21 cellular contexts compared by ENCODE assay signal in the genomic region with DNA sequence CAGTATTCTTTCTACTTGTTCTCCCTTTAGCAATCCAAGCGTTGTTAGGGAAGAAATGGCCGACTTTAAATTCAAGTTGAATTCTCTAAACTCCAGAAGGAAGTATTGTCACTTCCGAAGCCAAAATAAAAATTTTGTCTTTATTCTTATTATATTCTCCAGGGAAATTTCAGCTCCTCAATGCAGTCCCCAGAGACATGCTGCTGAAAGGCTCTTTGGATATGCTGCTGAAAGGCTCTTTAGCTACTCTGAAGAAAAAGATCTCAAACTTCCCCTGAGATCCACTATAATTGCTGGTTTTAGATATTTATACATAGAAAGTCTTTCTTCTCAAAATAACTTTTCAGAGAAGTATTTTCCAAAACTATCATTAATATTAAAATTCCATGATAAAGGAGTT.
DNase-seq lines count a peak whose midpoint lies in the region; ATAC-seq and TF ChIP-seq lines count a peak whose summit lies in the region.
"Had no signal": no experiment of that assay in that cellular context is flagged by ENCODE, and none has a peak within 500 bp of the region (broad histone marks: within the 10 kb centered on the region; RNA-seq: fewer than 3 reads in every experiment).

No MANE protein-coding gene starts in this region.

- peaks cover 2% of the 10 kb centered on the region for H3K9me3 ChIP-seq in DND-41 (ENCODE audit: insufficient read depth, low read length, severe bottlenecking)
- H3K9me3 ChIP-seq: esophagus muscularis mucosa, gastroesophageal sphincter, thoracic aorta had no signal

- H3K27ac Mint-ChIP-seq in T-cell = no peak overlapping the region
- no peak overlapping the region for H3K27ac Mint-ChIP-seq in natural killer cell treated with Interleukin-12 subunit alpha and Interleukin-12 subunit beta and Interleukin-15 and Interleukin-18, amount 100 ng/mL, for 72 hours
- H3K27ac Mint-ChIP-seq: activated CD4-positive, alpha-beta memory T cell treated with anti-CD3 and anti-CD28 coated beads for 36 hours; activated naive CD4-positive, alpha-beta T cell treated with anti-CD3 and anti-CD28 coated beads, Interleukin-2, amount 50 U/mL, for 72 hours; activated T-helper 1 cell treated with anti-CD3 and anti-CD28 coated beads, Interleukin-12 subunit alpha, Interleukin-12 subunit beta, Interleukin-2, Interleukin-4 antibody, amounts not matched to agents 30 ng/mL and 10 ng/mL and 1 ng/mL, durations not matched to agents 14 hours and 24 hours and 36 hours; stimulated activated memory B cell treated with anti-CD40 and anti-IgM and Interleukin-4, amounts not matched to agents 10 μg/mL and 1 μg/mL and 100 μg/mL, for 72 hours; T-helper 1 cell treated with Interleukin-12 subunit alpha and Interleukin-12 subunit beta and Interleukin-4 antibody, amounts not matched to agents 30 μg/mL and 1 μg/mL, for 36 hours had no signal

- no peaks in the 10 kb centered on the region for H3K9me3 Mint-ChIP-seq in activated T-cell treated with anti-CD3 and anti-CD28 coated beads, Interleukin-2, amount 50 U/mL, for 4 hours
- peaks cover 0 to 7% (median 4%) of the 10 kb centered on the region in 3 donors for H3K9me3 Mint-ChIP-seq in T-cell
- no peaks in the 10 kb centered on the region for H3K9me3 Mint-ChIP-seq in natural killer cell treated with Interleukin-12 subunit alpha and Interleukin-12 subunit beta and Interleukin-15 and Interleukin-18, amount 100 ng/mL, for 72 hours
- H3K9me3 Mint-ChIP-seq: stimulated activated memory B cell treated with anti-CD40 and anti-IgM and Interleukin-4, amounts not matched to agents 10 μg/mL and 1 μg/mL and 100 μg/mL, for 72 hours had no signal

- POLR2A ChIA-PET in T-cell (lab: Charles Lee) = no interaction called here

- peak overlapping the region; percentile 39; the same call in 1 of the 2 replicates for H3K9ac ChIP-seq in DND-41 (ENCODE audit: low read depth, low read length)

- H3K27me3 ChIP-seq in DND-41 (ENCODE audit: insufficient read depth, low read length, poor library complexity) = no peaks in the 10 kb centered on the region
- H3K27me3 ChIP-seq: esophagus muscularis mucosa, gastroesophageal sphincter had no signal

- H2AFZ ChIP-seq in DND-41 (ENCODE audit: low read depth, low read length) = peak overlapping the region; percentile 69

- H3K4me1 ChIP-seq in DND-41 (ENCODE audit: insufficient read depth, low read length) = peaks cover 26% of the 10 kb centered on the region
- H3K4me1 ChIP-seq: esophagus muscularis mucosa, gastroesophageal sphincter had no signal

- no peaks in the 10 kb centered on the region for H3K27me3 Mint-ChIP-seq in activated T-cell treated with anti-CD3 and anti-CD28 coated beads, Interleukin-2, amount 50 U/mL, for 4 hours (ENCODE audit: low read depth)
- no peaks in the 10 kb centered on the region for H3K27me3 Mint-ChIP-seq in T-cell
- no peaks in the 10 kb centered on the region for H3K27me3 Mint-ChIP-seq in natural killer cell treated with Interleukin-12 subunit alpha and Interleukin-12 subunit beta and Interleukin-15 and Interleukin-18, amount 100 ng/mL, for 72 hours
- H3K27me3 Mint-ChIP-seq: activated CD4-positive, alpha-beta memory T cell treated with anti-CD3 and anti-CD28 coated beads for 36 hours; stimulated activated memory B cell treated with anti-CD40 and anti-IgM and Interleukin-4, amounts not matched to agents 10 μg/mL and 1 μg/mL and 100 μg/mL, for 72 hours had no signal

- no peak for DNase-seq in activated T-cell treated with anti-CD3 and anti-CD28 coated beads, Interleukin-2, amount 50 U/mL, for 4 hours
- no peak for DNase-seq in activated T-cell treated with anti-CD3 and anti-CD28 coated beads for 4 hours
- no peak for DNase-seq in DND-41
- DNase-seq in T-cell = no peak
- DNase-seq in natural killer cell treated with Interleukin-12 subunit alpha and Interleukin-12 subunit beta and Interleukin-15 and Interleukin-18, amount 100 ng/mL, for 72 hours (ENCODE audit: low spot score) = no peak
- no peak for DNase-seq in DMS153 treated with DMSO at 0.1 percent for 48 hours (lab: John Stamatoyannopoulos, UW; ENCODE audit: unreplicated experiment)
- DNase-seq in GF-D8 (lab: John Stamatoyannopoulos, UW) = no peak
- DNase-seq: activated CD4-positive, alpha-beta memory T cell treated with anti-CD3 and anti-CD28 coated beads for 36 hours; effector memory CD4-positive, alpha-beta T cell; HCEC 1CT; KG1; NCI-H2171; NCI-H526 treated with DMSO at 0.1 percent for 48 hours had no signal

- peak overlapping the region; percentile 39 for H3K4me3 Mint-ChIP-seq in activated T-cell treated with anti-CD3 and anti-CD28 coated beads, Interleukin-2, amount 50 U/mL, for 4 hours
- peak overlapping the region; percentile 18 to 49 (median 40) for H3K4me3 Mint-ChIP-seq in T-cell
- H3K4me3 Mint-ChIP-seq in natural killer cell treated with Interleukin-12 subunit alpha and Interleukin-12 subunit beta and Interleukin-15 and Interleukin-18, amount 100 ng/mL, for 72 hours = peak overlapping the region; percentile 17
- H3K4me3 Mint-ChIP-seq: activated CD4-positive, alpha-beta memory T cell treated with anti-CD3 and anti-CD28 coated beads for 36 hours; activated T-helper 1 cell treated with anti-CD3 and anti-CD28 coated beads, Interleukin-12 subunit alpha, Interleukin-12 subunit beta, Interleukin-2, Interleukin-4 antibody, amounts not matched to agents 30 ng/mL and 10 ng/mL and 1 ng/mL, durations not matched to agents 14 hours and 24 hours and 36 hours; stimulated activated memory B cell treated with anti-CD40 and anti-IgM and Interleukin-4, amounts not matched to agents 10 μg/mL and 1 μg/mL and 100 μg/mL, for 72 hours; T-helper 1 cell treated with Interleukin-12 subunit alpha and Interleukin-12 subunit beta and Interleukin-4 antibody, amounts not matched to agents 30 μg/mL and 1 μg/mL, for 36 hours had no signal

- no peaks in the 10 kb centered on the region for H3K36me3 ChIP-seq in DND-41 (ENCODE audit: insufficient read depth, low read length)
- H3K36me3 ChIP-seq: esophagus muscularis mucosa, gastroesophageal sphincter, thoracic aorta had no signal

- peaks cover 25% of the 10 kb centered on the region for H3K4me1 Mint-ChIP-seq in activated T-cell treated with anti-CD3 and anti-CD28 coated beads, Interleukin-2, amount 50 U/mL, for 4 hours (ENCODE audit: low read depth)
- peaks cover 24 to 35% (median 29%) of the 10 kb centered on the region in 3 donors for H3K4me1 Mint-ChIP-seq in T-cell
- H3K4me1 Mint-ChIP-seq in natural killer cell treated with Interleukin-12 subunit alpha and Interleukin-12 subunit beta and Interleukin-15 and Interleukin-18, amount 100 ng/mL, for 72 hours (ENCODE audit: low read depth in 2 of 2) = peaks cover 11 to 17% of the 10 kb centered on the region in 2 donors

- H3K36me3 Mint-ChIP-seq in activated T-cell treated with anti-CD3 and anti-CD28 coated beads, Interleukin-2, amount 50 U/mL, for 4 hours (ENCODE audit: insufficient read depth) = no peaks in the 10 kb centered on the region
- no peaks in the 10 kb centered on the region for H3K36me3 Mint-ChIP-seq in T-cell
- peaks cover 4% of the 10 kb centered on the region for H3K36me3 Mint-ChIP-seq in natural killer cell treated with Interleukin-12 subunit alpha and Interleukin-12 subunit beta and Interleukin-15 and Interleukin-18, amount 100 ng/mL, for 72 hours
- H3K36me3 Mint-ChIP-seq: activated CD4-positive, alpha-beta memory T cell treated with anti-CD3 and anti-CD28 coated beads for 36 hours; stimulated activated memory B cell treated with anti-CD40 and anti-IgM and Interleukin-4, amounts not matched to agents 10 μg/mL and 1 μg/mL and 100 μg/mL, for 72 hours had no signal

- no peak for TF ChIP-seq CTCF in DND-41 (IDR thresholded peaks at IDR 0.05; ENCODE audit: borderline replicate concordance, extremely low read depth, low read length, poor library complexity, severe bottlenecking)

- no peak for ATAC-seq in activated T-cell treated with anti-CD3 and anti-CD28 coated beads, Interleukin-2, amount 50 U/mL, for 4 hours
- ATAC-seq in DND-41 (ENCODE audit: insufficient read depth, low read depth) (peak; percentile 35; the same call in 1 of the 3 replicates), T-cell (replicated peaks in 1 of 4) (no peak), GM19351 (IDR thresholded peaks at IDR 0.05; ENCODE audit: unreplicated experiment) (no peak)
- no peak for ATAC-seq in natural killer cell treated with Interleukin-12 subunit alpha and Interleukin-12 subunit beta and Interleukin-15 and Interleukin-18, amount 100 ng/mL, for 72 hours
- ATAC-seq: activated naive CD4-positive, alpha-beta T cell treated with anti-CD3 and anti-CD28 coated beads, Interleukin-2, amount 50 U/mL, for 72 hours; gastroesophageal sphincter; stimulated activated memory B cell treated with anti-CD40 and anti-IgM and Interleukin-4, amounts not matched to agents 10 μg/mL and 1 μg/mL and 100 μg/mL, for 72 hours had no signal

- CTCF ChIA-PET in T-cell (lab: Charles Lee) = interaction anchor here in 1 of 2 donors (0.7 kb wide), 1 partner anchor 26 kb away, joined by 3 read pairs; no protein-coding TSS in a partner anchor

- H3K27ac ChIP-seq in DND-41 (ENCODE audit: low read length) = peak overlapping the region; percentile 59
- H3K27ac ChIP-seq: esophagus muscularis mucosa, gastroesophageal sphincter, thoracic aorta had no signal

- H4K20me1 ChIP-seq in DND-41 (ENCODE audit: insufficient read depth, low read length) = no peaks in the 10 kb centered on the region

- no peaks in the 10 kb centered on the region for H3K79me2 ChIP-seq in DND-41 (ENCODE audit: insufficient read depth, low read length)

- H3K4me2 ChIP-seq in DND-41 (ENCODE audit: insufficient read depth, low read length) = peak overlapping the region; percentile 57

- no peak overlapping the region for H3K4me3 ChIP-seq in DND-41 (ENCODE audit: low read depth in 1 of 2, low read length in 2 of 2)
- H3K4me3 ChIP-seq: esophagus muscularis mucosa, gastroesophageal sphincter, thoracic aorta had no signal
